Comparison of ENCODE assay signal across 9 cellular contexts in the genomic region with DNA sequence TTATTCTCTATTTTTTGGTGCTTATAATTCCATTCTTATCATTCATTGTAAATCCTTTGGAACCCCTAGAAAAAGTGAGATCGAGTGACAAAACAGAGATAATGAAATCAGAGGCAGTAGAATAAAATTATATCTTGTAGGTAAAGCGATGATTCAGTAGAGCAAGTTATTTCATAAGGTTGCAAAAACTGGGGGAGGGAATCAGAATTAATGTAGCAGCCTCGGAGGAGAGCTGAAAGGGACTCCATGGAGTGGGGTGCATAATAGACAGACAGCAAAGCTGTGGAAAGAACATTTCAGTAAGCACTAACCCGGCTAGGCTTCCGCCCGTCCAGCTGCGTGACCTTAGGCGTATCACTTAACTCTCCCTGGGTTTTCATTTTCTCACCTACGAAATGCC.
"Had no signal": no experiment of that assay in that cellular context is flagged by ENCODE, and none has a peak within 500 bp of the region (broad histone marks: within the 10 kb centered on the region; RNA-seq: fewer than 3 reads in every experiment).

No MANE protein-coding gene starts in this region.

- H3K4me2 ChIP-seq: GM23338 had no signal

- H3K27ac ChIP-seq: GM23248 had no signal

- H3K4me1 ChIP-seq: HAP-1 had no signal

- H3K36me3 ChIP-seq: HAP-1 had no signal

- H2AFZ ChIP-seq: GM23248, GM23338 had no signal

- H3K4me3 ChIP-seq: GM23248, GM23338, HAP-1 had no signal

- ATAC-seq: GM23338, HCT116 had no signal

- DNase-seq: GM23248, GOT3, H7, H9, HCEC 1CT, HFFc6 had no signal
